Comparison of ENCODE assay signal across 40 cellular contexts in the genomic region with DNA sequence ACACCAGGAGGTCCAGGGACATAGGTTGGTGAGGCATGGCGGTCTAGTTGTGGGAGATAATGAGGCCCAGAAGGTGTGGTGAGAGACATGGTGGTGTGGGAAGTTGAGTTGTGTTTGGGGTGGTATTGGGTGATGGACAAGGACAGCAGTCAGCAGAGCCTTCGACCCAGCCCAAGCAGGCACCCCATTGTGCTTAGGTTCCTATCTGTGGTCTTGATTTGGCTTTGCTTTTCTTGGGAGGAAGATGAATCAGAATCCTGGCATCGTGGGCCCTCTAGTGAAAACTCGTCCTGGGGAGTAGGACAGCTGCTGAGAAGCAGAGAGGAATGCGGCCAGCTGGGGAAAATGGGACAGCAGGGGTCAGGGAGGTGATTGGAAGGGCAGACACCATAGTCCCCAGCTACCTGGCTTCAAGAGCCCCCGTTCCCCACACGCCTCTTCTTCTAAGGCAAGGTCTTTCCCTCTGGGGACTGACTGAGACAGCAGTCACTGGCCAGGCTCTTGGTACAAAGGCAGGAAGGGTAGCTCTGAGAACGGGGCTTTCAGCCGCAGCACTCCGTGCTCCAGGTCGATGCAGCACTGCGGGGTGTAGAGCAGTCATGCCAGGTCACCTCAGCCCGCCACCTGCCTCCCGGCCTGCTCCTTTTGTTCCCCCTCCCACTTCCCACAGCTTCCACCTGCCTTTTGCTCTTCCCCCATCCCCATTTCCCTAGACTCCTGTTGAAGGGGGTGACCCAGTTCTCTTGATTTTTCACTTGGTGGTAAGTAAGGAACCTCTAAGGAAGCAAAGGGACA. TPM values are rescaled to one million over a fixed set of nuclear protein-coding genes. Genes with fewer than 3 reads are reported as not detected.
DNase-seq lines count a peak whose midpoint lies in the region; ATAC-seq lines count a peak whose summit lies in the region.
"Had no signal": no experiment of that assay in that cellular context is flagged by ENCODE, and none has a peak within 500 bp of the region (broad histone marks: within the 10 kb centered on the region; RNA-seq: fewer than 3 reads in every experiment).

No MANE protein-coding gene starts in this region.

- no peak overlapping the region for H3K4ac ChIP-seq in neuronal stem cell (ENCODE audit: low read length)

- peak in 2 of 3 experiments; percentile 23 to 55 for DNase-seq in NCI-H1417 (lab: John Stamatoyannopoulos, UW)
- no peak for DNase-seq in NCI-H1417 treated with DMSO at 0.1 percent for 48 hours (lab: John Stamatoyannopoulos, UW)
- DNase-seq in MG63, result peak; percentile 18
- DNase-seq in cerebellum (ENCODE audit: low spot score), result peak; percentile 70
- DNase-seq in neuronal stem cell (ENCODE audit: low spot score), result no peak
- DNase-seq in stimulated activated CD4-positive, alpha-beta T cell treated with anti-CD3 and anti-CD28 coated beads, Interleukin-2, amount 100 ng/mL, for 24 hours, result no peak
- DNase-seq in CD8-positive, alpha-beta memory T cell, result no peak
- DNase-seq: activated CD4-positive, alpha-beta T cell treated with anti-CD3 and anti-CD28 coated beads for 36 hours; activated CD8-positive, alpha-beta memory T cell treated with anti-CD3 and anti-CD28 coated beads for 24 hours; activated effector memory CD4-positive, alpha-beta T cell treated with Interleukin-2 at 50 U/mL for 16 hours; activated T-cell treated with anti-CD3 and anti-CD28 coated beads for 4 hours; body of pancreas; Caco-2; cerebellar nuclear complex; DMS53; HCEC 1CT; hippocampal formation; natural killer cell; NCI-H1105; NCI-H2081 treated with DMSO at 0.1 percent for 48 hours; NCI-H446 treated with DMSO at 0.1 percent for 48 hours; NCI-H774; ovary; Peyer's patch; SHP77 treated with DMSO at 0.1 percent for 48 hours; stimulated activated naive CD4-positive, alpha-beta T cell treated with Interleukin-2 at 50 U/mL for 16 hours had no signal

- H3K36me3 Mint-ChIP-seq in CD8-positive, alpha-beta memory T cell, result peaks cover 0 to 90% (median 35%) of the 10 kb centered on the region in 3 donors
- H3K36me3 Mint-ChIP-seq: natural killer cell had no signal

- no peak overlapping the region for H4K8ac ChIP-seq in neuronal stem cell (ENCODE audit: low read depth, low read length)

- no peak overlapping the region for H3K4me2 ChIP-seq in neuronal stem cell (ENCODE audit: insufficient read depth, low read length, poor library complexity, severe bottlenecking)
- H3K4me2 ChIP-seq: BLaER1 treated with 17β-estradiol and CSF1 and Interleukin-3, amounts not matched to agents 10 nM and 100 nM had no signal

- no peak overlapping the region for H2BK5ac ChIP-seq in neuronal stem cell (ENCODE audit: low read length)

- H3K27ac ChIP-seq in neuronal stem cell (replicated peaks; ENCODE audit: low read length), result peak overlapping the region; percentile 87
- no peak overlapping the region for H3K27ac ChIP-seq in CD8-positive, alpha-beta memory T cell (ENCODE audit: low read depth, low read length)
- H3K27ac ChIP-seq: 22Rv1; BLaER1 treated with 17β-estradiol and CSF1 and Interleukin-3, amounts not matched to agents 10 nM and 100 nM; body of pancreas; gastroesophageal sphincter; ovary; Peyer's patch; skin epidermis; suprapubic skin; upper lobe of left lung had no signal

- no peak for ATAC-seq in HG03139 (IDR thresholded peaks at IDR 0.05; ENCODE audit: unreplicated experiment)
- ATAC-seq: activated CD4-positive, alpha-beta T cell treated with anti-CD3 and anti-CD28 coated beads for 36 hours; body of pancreas; gastroesophageal sphincter; K562; natural killer cell had no signal

- H3K27ac Mint-ChIP-seq in CD8-positive, alpha-beta memory T cell, result peak overlapping the region in 4 of 8 donors; percentile 27 to 84 (median 56)
- H3K27ac Mint-ChIP-seq: activated CD4-positive, alpha-beta T cell treated with anti-CD3 and anti-CD28 coated beads for 36 hours; natural killer cell; T-helper 2 cell treated with Interferon-gamma antibody and Interleukin-4, amounts not matched to agents 5 μg/mL and 100 μg/mL, for 36 hours had no signal

- H2BK120ac ChIP-seq in neuronal stem cell (ENCODE audit: low read depth, low read length), result no peak overlapping the region

- no peaks in the 10 kb centered on the region for H3K9me3 Mint-ChIP-seq in CD8-positive, alpha-beta memory T cell
- H3K9me3 Mint-ChIP-seq: natural killer cell; T-helper 2 cell treated with Interferon-gamma antibody and Interleukin-4, amounts not matched to agents 5 μg/mL and 100 μg/mL, for 36 hours had no signal

- H3K4me3 ChIP-seq in MG63, result no peak overlapping the region
- no peak overlapping the region for H3K4me3 ChIP-seq in neuronal stem cell (ENCODE audit: low read length in 2 of 2)
- H3K4me3 ChIP-seq in CD8-positive, alpha-beta memory T cell (ENCODE audit: low read length), result no peak overlapping the region
- H3K4me3 ChIP-seq: BLaER1 treated with 17β-estradiol and CSF1 and Interleukin-3, amounts not matched to agents 10 nM and 100 nM; body of pancreas; dorsolateral prefrontal cortex; gastroesophageal sphincter; K562; lung; ovary; Peyer's patch; skin epidermis; suprapubic skin; upper lobe of left lung had no signal

- no peak overlapping the region for H3K4me3 Mint-ChIP-seq in CD8-positive, alpha-beta memory T cell
- H3K4me3 Mint-ChIP-seq: activated CD4-positive, alpha-beta T cell treated with anti-CD3 and anti-CD28 coated beads for 36 hours; natural killer cell; T-helper 2 cell treated with Interferon-gamma antibody and Interleukin-4, amounts not matched to agents 5 μg/mL and 100 μg/mL, for 36 hours had no signal

- CTCF ChIA-PET in CD8-positive, alpha-beta memory T cell (lab: Charles Lee), result no interaction called here

- H3K4me1 ChIP-seq in neuronal stem cell (ENCODE audit: control insufficient read depth in 2 of 2, insufficient read depth in 1 of 2, low read depth in 1 of 2, low read length in 2 of 2), result peaks cover 24 to 25% of the 10 kb centered on the region in 2 donors
- H3K4me1 ChIP-seq in CD8-positive, alpha-beta memory T cell (ENCODE audit: insufficient read depth, low read length), result no peaks in the 10 kb centered on the region
- H3K4me1 ChIP-seq: BLaER1 treated with 17β-estradiol and CSF1 and Interleukin-3, amounts not matched to agents 10 nM and 100 nM; body of pancreas; Caco-2; gastroesophageal sphincter; Peyer's patch; suprapubic skin; upper lobe of left lung had no signal

- H3K18ac ChIP-seq in neuronal stem cell (ENCODE audit: low read length), result peak overlapping the region; percentile 36

- H3K9me3 ChIP-seq in MG63, result no peaks in the 10 kb centered on the region
- no peaks in the 10 kb centered on the region for H3K9me3 ChIP-seq in neuronal stem cell (replicated peaks in 1 of 2; ENCODE audit: control insufficient read depth in 2 of 2, insufficient read depth in 1 of 2, low read depth in 1 of 2, low read length in 2 of 2)
- H3K9me3 ChIP-seq in CD8-positive, alpha-beta memory T cell (ENCODE audit: low read length), result no peaks in the 10 kb centered on the region
- H3K9me3 ChIP-seq: BLaER1 treated with 17β-estradiol and CSF1 and Interleukin-3, amounts not matched to agents 10 nM and 100 nM; body of pancreas; Caco-2; gastroesophageal sphincter; ovary; Peyer's patch; suprapubic skin; upper lobe of left lung had no signal

- no peak overlapping the region for H3K14ac ChIP-seq in neuronal stem cell (ENCODE audit: low read length)

- H3K27me3 ChIP-seq in MG63, result no peaks in the 10 kb centered on the region
- H3K27me3 ChIP-seq in neuronal stem cell (ENCODE audit: control insufficient read depth in 3 of 3, insufficient read depth in 3 of 3, low read depth in 1 of 3, low read length in 3 of 3), result no peaks in the 10 kb centered on the region
- H3K27me3 ChIP-seq in CD8-positive, alpha-beta memory T cell (ENCODE audit: insufficient read depth, low read length, poor library complexity, severe bottlenecking), result no peaks in the 10 kb centered on the region
- H3K27me3 ChIP-seq: BLaER1 treated with 17β-estradiol and CSF1 and Interleukin-3, amounts not matched to agents 10 nM and 100 nM; body of pancreas; dorsolateral prefrontal cortex; gastroesophageal sphincter; ovary; Peyer's patch; suprapubic skin; upper lobe of left lung had no signal

- H4K91ac ChIP-seq in neuronal stem cell (ENCODE audit: low read depth, low read length, poor library complexity), result peak overlapping the region; percentile 67

- H3K9ac ChIP-seq in neuronal stem cell (ENCODE audit: low read depth, low read length, poor library complexity), result peak overlapping the region; percentile 73
- H3K9ac ChIP-seq: BLaER1 treated with 17β-estradiol and CSF1 and Interleukin-3, amounts not matched to agents 10 nM and 100 nM had no signal

- no peak overlapping the region for H2BK12ac ChIP-seq in neuronal stem cell (ENCODE audit: low read length)

- H3K4me1 Mint-ChIP-seq in CD8-positive, alpha-beta memory T cell, result no peaks in the 10 kb centered on the region
- H3K4me1 Mint-ChIP-seq: activated CD4-positive, alpha-beta T cell treated with anti-CD3 and anti-CD28 coated beads for 36 hours; natural killer cell had no signal

- no peak overlapping the region for H2BK15ac ChIP-seq in neuronal stem cell (ENCODE audit: low read length)

- POLR2A ChIA-PET in CD8-positive, alpha-beta memory T cell (lab: Charles Lee), result interaction anchor here (0.7 kb wide), 1 partner anchor 9 kb away, joined by 3 read pairs; no protein-coding TSS in a partner anchor

- peaks cover 30% of the 10 kb centered on the region for H3K36me3 ChIP-seq in MG63
- peaks cover 17 to 77% of the 10 kb centered on the region in 2 donors for H3K36me3 ChIP-seq in neuronal stem cell (replicated peaks in 1 of 2; ENCODE audit: control insufficient read depth in 2 of 2, insufficient read depth in 2 of 2, low read length in 2 of 2)
- peaks cover 62% of the 10 kb centered on the region for H3K36me3 ChIP-seq in CD8-positive, alpha-beta memory T cell (ENCODE audit: insufficient read depth, low read length)
- H3K36me3 ChIP-seq: ovary had no signal

- H2AK5ac ChIP-seq in neuronal stem cell (ENCODE audit: low read depth, low read length), result peak overlapping the region; percentile 82

- no peaks in the 10 kb centered on the region for H3K79me1 ChIP-seq in neuronal stem cell (ENCODE audit: low read depth, low read length)

- H3K23ac ChIP-seq in neuronal stem cell (ENCODE audit: low read depth, low read length, poor library complexity), result no peak overlapping the region

- no CpG with 5 or more reads among the region's 14 CpGs for WGBS in neuronal stem cell (ENCODE audit: extremely low coverage in 2 of 2, insufficient read length in 2 of 2, insufficient replicate concordance in 1 of 2), 2 donors

- no peak overlapping the region for H2AFZ ChIP-seq in neuronal stem cell (ENCODE audit: low read length)

- no peaks in the 10 kb centered on the region for H3K27me3 Mint-ChIP-seq in CD8-positive, alpha-beta memory T cell
- H3K27me3 Mint-ChIP-seq: activated CD4-positive, alpha-beta T cell treated with anti-CD3 and anti-CD28 coated beads for 36 hours had no signal

RNA-seq across cellular contexts. Expression of gene NRIP2, which starts 7.9 kb away (rescaled TPM):
- not detected in 2 replicates for total RNA-seq in MG63 (2014; rRNA removed; shearing (Covaris generic); ENCODE audit: low replicate concordance)
- 1.7 TPM for total RNA-seq in cerebellum
- 0.15 TPM for polyA plus RNA-seq in neuronal stem cell (2013, experiment 1 of 2)
- 0.19 TPM for polyA plus RNA-seq in neuronal stem cell (2013, experiment 2 of 2)
- total RNA-seq in CD8-positive, alpha-beta memory T cell, result not detected
- 0.82 TPM for polyA plus RNA-seq in CD8-positive, alpha-beta memory T cell
- total RNA-seq: activated CD4-positive, alpha-beta T cell treated with anti-CD3 and anti-CD28 coated beads for 36 hours; Caco-2; endothelial cell of umbilical vein; HT1080; K562; M059J; natural killer cell; Peyer's patch had no signal
- polyA plus RNA-seq: endothelial cell of umbilical vein had no signal

RNA-seq across cellular contexts. Expression of gene ITFG2, which starts 14.4 kb away (rescaled TPM):
- 12.5 and 14.6 TPM in 2 replicates for total RNA-seq in MG63 (2014; rRNA removed; shearing (Covaris generic); ENCODE audit: low replicate concordance)
- 20.5 TPM for total RNA-seq in cerebellum
- polyA plus RNA-seq in neuronal stem cell (2013, experiment 1 of 2), result 9.9 TPM
- polyA plus RNA-seq in neuronal stem cell (2013, experiment 2 of 2), result 10.7 TPM
- 10 to 100 TPM; 36.9 to 39.3 TPM for total RNA-seq in CD8-positive, alpha-beta memory T cell
- 53.3 TPM for polyA plus RNA-seq in CD8-positive, alpha-beta memory T cell

RNA-seq across cellular contexts. Expression of gene TEX52, which starts 29.9 kb away (rescaled TPM):
- total RNA-seq in MG63 (2014; rRNA removed; shearing (Covaris generic); ENCODE audit: low replicate concordance), result not detected in 2 replicates
- not detected for total RNA-seq in cerebellum
- polyA plus RNA-seq in neuronal stem cell (2013, experiment 1 of 2), result not detected
- not detected for polyA plus RNA-seq in neuronal stem cell (2013, experiment 2 of 2)
- not detected for total RNA-seq in CD8-positive, alpha-beta memory T cell
- not detected for polyA plus RNA-seq in CD8-positive, alpha-beta memory T cell
- total RNA-seq: body of pancreas, dorsolateral prefrontal cortex, endothelial cell of umbilical vein, gastroesophageal sphincter, HT1080, K562, lung, M059J, natural killer cell, ovary, suprapubic skin, upper lobe of left lung had no signal
- polyA plus RNA-seq: endothelial cell of umbilical vein, K562, lung, ovary had no signal

RNA-seq across cellular contexts. Expression of gene FKBP4, which starts 32.1 kb away (rescaled TPM):
- 94.6 and 105 TPM in 2 replicates for total RNA-seq in MG63 (2014; rRNA removed; shearing (Covaris generic); ENCODE audit: low replicate concordance)
- 39.7 TPM for total RNA-seq in cerebellum
- 49.0 TPM for polyA plus RNA-seq in neuronal stem cell (2013, experiment 1 of 2)
- polyA plus RNA-seq in neuronal stem cell (2013, experiment 2 of 2), result 45.6 TPM
- 100 to 1,000 TPM; 172 to 183 TPM for total RNA-seq in CD8-positive, alpha-beta memory T cell
- polyA plus RNA-seq in CD8-positive, alpha-beta memory T cell, result 35.1 TPM

RNA-seq across cellular contexts. Expression of gene FOXM1, which starts 50.1 kb away (rescaled TPM):
- 24.5 and 30.9 TPM in 2 replicates for total RNA-seq in MG63 (2014; rRNA removed; shearing (Covaris generic); ENCODE audit: low replicate concordance)
- total RNA-seq in cerebellum, result 6.3 TPM
- polyA plus RNA-seq in neuronal stem cell (2013, experiment 1 of 2), result 106 TPM
- polyA plus RNA-seq in neuronal stem cell (2013, experiment 2 of 2), result 102 TPM
- 10 to 100 TPM; 66.2 to 67.5 TPM for total RNA-seq in CD8-positive, alpha-beta memory T cell
- 0.15 TPM for polyA plus RNA-seq in CD8-positive, alpha-beta memory T cell

Comparison
In these comparisons a context has a peak if more than half of its experiments do, and no peak if none do; other contexts are left out.
1. DNase-seq: peak in NCI-H1417 (2 of 3), MG63 (single experiment) and cerebellum (single experiment); none in NCI-H1417 treated with DMSO at 0.1 percent for 48 hours (single experiment), neuronal stem cell (single experiment), stimulated activated CD4-positive, alpha-beta T cell treated with anti-CD3 and anti-CD28 coated beads, Interleukin-2, amount 100 ng/mL, for 24 hours (0 of 2) and CD8-positive, alpha-beta memory T cell (0 of 5).